ENCODE assay signal across 13 cellular contexts in the genomic region with DNA sequence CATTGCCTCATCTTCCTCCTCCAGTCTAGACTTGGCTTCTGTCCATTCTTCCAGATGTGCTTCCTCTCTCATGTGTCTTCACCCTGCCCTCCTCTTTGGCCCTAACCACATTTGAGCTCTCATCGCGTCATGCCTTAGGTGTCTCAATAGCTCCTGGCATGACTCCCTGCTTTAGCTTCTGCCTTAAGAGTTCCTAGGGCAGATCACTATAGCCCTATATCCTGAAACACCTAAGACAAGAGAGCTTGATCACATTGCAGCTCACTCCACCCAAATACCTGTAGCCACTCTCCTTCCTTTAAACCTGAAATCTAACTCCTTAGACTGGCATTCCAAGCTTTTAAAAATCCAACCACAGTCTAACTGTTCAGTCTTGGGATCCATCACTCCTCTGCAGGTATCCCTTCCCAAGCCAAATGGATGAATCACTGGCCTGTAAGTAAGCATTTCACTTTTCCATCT.
DNase-seq lines count a peak whose midpoint lies in the region; ATAC-seq and TF ChIP-seq lines count a peak whose summit lies in the region.
"Had no signal": no experiment of that assay in that cellular context is flagged by ENCODE, and none has a peak within 500 bp of the region (broad histone marks: within the 10 kb centered on the region; RNA-seq: fewer than 3 reads in every experiment).

No MANE protein-coding gene starts in this region.

- no peak overlapping the region for H3K14ac ChIP-seq in IMR-90 (replicated peaks; ENCODE audit: low read depth, low read length)

- H3K4me1 ChIP-seq in IMR-90 (ENCODE audit: control insufficient read depth, insufficient read depth, low read length) = no peaks in the 10 kb centered on the region; the same call in 1 of the 2 replicates
- H3K4me1 ChIP-seq: spleen had no signal

- H3K9me3 ChIP-seq in IMR-90 (ENCODE audit: control insufficient read depth, insufficient read depth, low read length) = no peaks in the 10 kb centered on the region
- H3K9me3 ChIP-seq: spleen had no signal

- no peak overlapping the region for H4K8ac ChIP-seq in IMR-90 (ENCODE audit: low read depth in 2 of 2, low read length in 2 of 2)

- H3K27me3 Mint-ChIP-seq in WTC11 (ENCODE audit: low read depth) = no peaks in the 10 kb centered on the region
- no peaks in the 10 kb centered on the region for H3K27me3 Mint-ChIP-seq in activated CD8-positive, alpha-beta memory T cell treated with anti-CD3 and anti-CD28 coated beads, Interleukin-2, amount 10 ng/mL, durations not matched to agents 7 days and 5 days
- no peaks in the 10 kb centered on the region for H3K27me3 Mint-ChIP-seq in activated T-helper 2 cell treated with anti-CD3 and anti-CD28 coated beads, Interferon-gamma antibody, Interleukin-2, Interleukin-4, amounts not matched to agents 10 μg/mL and 5 μg/mL and 100 μg/mL, durations not matched to agents 14 hours and 24 hours and 36 hours (ENCODE audit: low read depth)

- POLR2A ChIA-PET in IMR-90 (lab: Charles Lee; ENCODE audit: unreplicated experiment) (no interaction called here), WTC11 (lab: Charles Lee) (no interaction called here)

- no peak overlapping the region for H2BK120ac ChIP-seq in IMR-90 (ENCODE audit: low read depth, low read length)

- CTCF ChIA-PET in IMR-90 (lab: Yijun Ruan, JAX) = interaction anchor here (1.2 kb wide), 1 partner anchor 9 kb away, joined by 3 read pairs; no protein-coding TSS in a partner anchor
- CTCF ChIA-PET in WTC11 (lab: Charles Lee) = no interaction called here
- CTCF ChIA-PET in activated CD8-positive, alpha-beta memory T cell treated with anti-CD3 and anti-CD28 coated beads, Interleukin-2, amount 10 ng/mL, durations not matched to agents 7 days and 5 days (lab: Charles Lee) = no interaction called here

- H4K5ac ChIP-seq in IMR-90 (ENCODE audit: low read depth, low read length) = no peak overlapping the region

- no peak for TF ChIP-seq POLR2A in IMR-90 (IDR thresholded peaks at IDR 0.05; ENCODE audit: low read depth, low read length)

- no peak overlapping the region for H2BK5ac ChIP-seq in IMR-90 (ENCODE audit: low read depth, low read length, poor library complexity, severe bottlenecking)

- 0 out of 2 replicates have a peak overlapping the region, but pooled peaks have one; percentile 31 for H3K27ac Mint-ChIP-seq in WTC11
- no peak overlapping the region for H3K27ac Mint-ChIP-seq in activated CD8-positive, alpha-beta memory T cell treated with anti-CD3 and anti-CD28 coated beads, Interleukin-2, amount 10 ng/mL, durations not matched to agents 7 days and 5 days
- H3K27ac Mint-ChIP-seq in activated T-helper 2 cell treated with anti-CD3 and anti-CD28 coated beads, Interferon-gamma antibody, Interleukin-2, Interleukin-4, amounts not matched to agents 10 μg/mL and 5 μg/mL and 100 μg/mL, durations not matched to agents 14 hours and 24 hours and 36 hours = no peak overlapping the region
- H3K27ac Mint-ChIP-seq: activated naive CD4-positive, alpha-beta T cell treated with anti-CD3 and anti-CD28 coated beads for 36 hours; naive thymus-derived CD8-positive, alpha-beta T cell had no signal

- intact Hi-C loops in IMR-90 (cut with micrococcal nuclease) = no loop called here
- intact Hi-C loops in activated T-helper 2 cell treated with anti-CD3 and anti-CD28 coated beads, Interferon-gamma antibody, Interleukin-2, Interleukin-4, amounts not matched to agents 10 μg/mL and 5 μg/mL and 100 μg/mL, durations not matched to agents 14 hours and 24 hours and 36 hours (cut with micrococcal nuclease) = loop anchor here (10.0 kb wide), 1 partner anchor 280 kb away; no protein-coding TSS in a partner anchor

- H3K4me2 ChIP-seq in IMR-90 (ENCODE audit: low read depth, low read length) = no peak overlapping the region

- H2AFZ ChIP-seq in IMR-90 (replicated peaks; ENCODE audit: low read length, poor library complexity) = no peak overlapping the region

- no peak for TF ChIP-seq RAD21 in IMR-90 (IDR thresholded peaks at IDR 0.05; ENCODE audit: low read length)

- in situ Hi-C loops in IMR-90 (cut with MboI; ENCODE audit: low sequenced_read_pairs) = no loop called here

- ATAC-seq in IMR-90 (ENCODE audit: low read depth) = peak; percentile 81
- peak; percentile 53 for ATAC-seq in WTC11
- no peak for ATAC-seq in activated CD8-positive, alpha-beta memory T cell treated with anti-CD3 and anti-CD28 coated beads, Interleukin-2, amount 10 ng/mL, durations not matched to agents 7 days and 5 days
- ATAC-seq: naive thymus-derived CD8-positive, alpha-beta T cell had no signal

- WGBS in IMR-90 (ENCODE audit: extremely low coverage in 2 of 2, insufficient read length in 1 of 2), 2 experiments = 50% methylated on average over 2 of the region's 2 CpGs; no CpG with 5 or more reads in 1 of the 2 experiments

- H2AK9ac ChIP-seq in IMR-90 (replicated peaks; ENCODE audit: low read depth, low read length, poor library complexity) = no peak overlapping the region

- H3K9me3 Mint-ChIP-seq in WTC11 = no peaks in the 10 kb centered on the region
- no peaks in the 10 kb centered on the region for H3K9me3 Mint-ChIP-seq in activated CD8-positive, alpha-beta memory T cell treated with anti-CD3 and anti-CD28 coated beads, Interleukin-2, amount 10 ng/mL, durations not matched to agents 7 days and 5 days (ENCODE audit: low read depth)
- H3K9me3 Mint-ChIP-seq in activated T-helper 2 cell treated with anti-CD3 and anti-CD28 coated beads, Interferon-gamma antibody, Interleukin-2, Interleukin-4, amounts not matched to agents 10 μg/mL and 5 μg/mL and 100 μg/mL, durations not matched to agents 14 hours and 24 hours and 36 hours = peaks cover 4% of the 10 kb centered on the region
- H3K9me3 Mint-ChIP-seq: activated naive CD4-positive, alpha-beta T cell treated with anti-CD3 and anti-CD28 coated beads for 36 hours had no signal

- H3K4me3 ChIP-seq in IMR-90 (ENCODE audit: insufficient read depth, low read depth, low read length) = no peak overlapping the region
- H3K4me3 ChIP-seq: spleen had no signal

- no peak overlapping the region for H3K27ac ChIP-seq in IMR-90 (ENCODE audit: insufficient read depth, low read length)
- H3K27ac ChIP-seq: spleen, VCaP had no signal

- no peak overlapping the region for H3K4ac ChIP-seq in IMR-90 (ENCODE audit: low read depth, low read length)

- dilution Hi-C loops in IMR-90 (cut with HindIII; ENCODE audit: low sequenced_read_pairs, unreplicated experiment) = no loop called here

- H2BK15ac ChIP-seq in IMR-90 (ENCODE audit: low read depth, low read length) = no peak overlapping the region

- no peak overlapping the region for H3K4me3 Mint-ChIP-seq in WTC11
- no peak overlapping the region for H3K4me3 Mint-ChIP-seq in activated CD8-positive, alpha-beta memory T cell treated with anti-CD3 and anti-CD28 coated beads, Interleukin-2, amount 10 ng/mL, durations not matched to agents 7 days and 5 days
- H3K4me3 Mint-ChIP-seq in activated T-helper 2 cell treated with anti-CD3 and anti-CD28 coated beads, Interferon-gamma antibody, Interleukin-2, Interleukin-4, amounts not matched to agents 10 μg/mL and 5 μg/mL and 100 μg/mL, durations not matched to agents 14 hours and 24 hours and 36 hours (ENCODE audit: low read depth) = no peak overlapping the region
- H3K4me3 Mint-ChIP-seq: activated naive CD4-positive, alpha-beta T cell treated with anti-CD3 and anti-CD28 coated beads for 36 hours; naive thymus-derived CD8-positive, alpha-beta T cell had no signal

- no TSS peak for BruUV-seq in IMR-90 (replicated peaks; lab: Mats Ljungman, UMichigan)

- H3K4me1 Mint-ChIP-seq in WTC11 = peaks cover 25% of the 10 kb centered on the region
- H3K4me1 Mint-ChIP-seq in activated CD8-positive, alpha-beta memory T cell treated with anti-CD3 and anti-CD28 coated beads, Interleukin-2, amount 10 ng/mL, durations not matched to agents 7 days and 5 days = no peaks in the 10 kb centered on the region
- peaks cover 14% of the 10 kb centered on the region for H3K4me1 Mint-ChIP-seq in activated T-helper 2 cell treated with anti-CD3 and anti-CD28 coated beads, Interferon-gamma antibody, Interleukin-2, Interleukin-4, amounts not matched to agents 10 μg/mL and 5 μg/mL and 100 μg/mL, durations not matched to agents 14 hours and 24 hours and 36 hours (ENCODE audit: low read depth)

- H3K23ac ChIP-seq in IMR-90 (ENCODE audit: low read depth, low read length) = no peak overlapping the region

- no peaks in the 10 kb centered on the region for H3K27me3 ChIP-seq in IMR-90 (ENCODE audit: control insufficient read depth, insufficient read depth, low read length)
- H3K27me3 ChIP-seq: spleen had no signal

- H3K9ac ChIP-seq in IMR-90 (ENCODE audit: low read depth, low read length) = no peak overlapping the region

- no peaks in the 10 kb centered on the region for H3K36me3 ChIP-seq in IMR-90 (ENCODE audit: control insufficient read depth, insufficient read depth, low read length)
- H3K36me3 ChIP-seq: spleen had no signal

- no peak for TF ChIP-seq CTCF in IMR-90 (conservative IDR thresholded peaks at IDR 0.05; ENCODE audit: low read depth, low read length)
- TF ChIP-seq CTCF in WTC11 (IDR thresholded peaks at IDR 0.05) = no peak

- H4K20me1 ChIP-seq in IMR-90 (ENCODE audit: insufficient read depth, low read length) = no peaks in the 10 kb centered on the region

- DNase-seq in Daoy (ENCODE audit: low read depth) (peak; percentile 69), IMR-90 (peak; percentile 95), WTC11 (ENCODE audit: low spot score) (no peak), kidney glomerular epithelial cell (lab: John Stamatoyannopoulos, UW) (peak; percentile 10), NAMALWA (ENCODE audit: low spot score) (no peak)
- no peak for DNase-seq in activated naive CD4-positive, alpha-beta T cell (lab: John Stamatoyannopoulos, UW)
- DNase-seq in activated CD8-positive, alpha-beta memory T cell treated with anti-CD3 and anti-CD28 coated beads, Interleukin-2, amount 10 ng/mL, durations not matched to agents 7 days and 5 days = no peak
- no peak for DNase-seq in activated T-helper 2 cell treated with anti-CD3 and anti-CD28 coated beads, Interferon-gamma antibody, Interleukin-2, Interleukin-4, amounts not matched to agents 10 μg/mL and 5 μg/mL and 100 μg/mL, durations not matched to agents 14 hours and 24 hours and 36 hours (ENCODE audit: low spot score)
- DNase-seq: activated naive CD4-positive, alpha-beta T cell treated with anti-CD3 and anti-CD28 coated beads for 36 hours; naive thymus-derived CD8-positive, alpha-beta T cell; NCI-H1092; spleen had no signal

- H2AK5ac ChIP-seq in IMR-90 (ENCODE audit: low read depth, low read length) = no peak overlapping the region

- no peak overlapping the region for H3K18ac ChIP-seq in IMR-90 (ENCODE audit: low read depth, low read length)

- H3K79me1 ChIP-seq in IMR-90 (ENCODE audit: low read depth in 1 of 2, low read length in 2 of 2) = no peaks in the 10 kb centered on the region

- no peaks in the 10 kb centered on the region for H3K36me3 Mint-ChIP-seq in WTC11
- H3K36me3 Mint-ChIP-seq in activated CD8-positive, alpha-beta memory T cell treated with anti-CD3 and anti-CD28 coated beads, Interleukin-2, amount 10 ng/mL, durations not matched to agents 7 days and 5 days = no peaks in the 10 kb centered on the region
- H3K36me3 Mint-ChIP-seq in activated T-helper 2 cell treated with anti-CD3 and anti-CD28 coated beads, Interferon-gamma antibody, Interleukin-2, Interleukin-4, amounts not matched to agents 10 μg/mL and 5 μg/mL and 100 μg/mL, durations not matched to agents 14 hours and 24 hours and 36 hours (ENCODE audit: low read depth) = no peaks in the 10 kb centered on the region

- H3K9me1 ChIP-seq in IMR-90 (ENCODE audit: insufficient read depth, low read length) = no peaks in the 10 kb centered on the region

- H2BK20ac ChIP-seq in IMR-90 (ENCODE audit: low read depth, low read length) = no peak overlapping the region

- H4K91ac ChIP-seq in IMR-90 (ENCODE audit: insufficient read depth, low read depth, low read length) = no peak overlapping the region

- H3K56ac ChIP-seq in IMR-90 (ENCODE audit: extremely low read depth, insufficient read depth, low read length) = no peak overlapping the region

Comparison
In these comparisons a context has a peak if more than half of its experiments do, and no peak if none do; other contexts are left out.
1. DNase-seq: peak in Daoy (single experiment), IMR-90 (single experiment) and kidney glomerular epithelial cell (single experiment); none in WTC11 (single experiment), NAMALWA (single experiment), activated naive CD4-positive, alpha-beta T cell (0 of 4), activated CD8-positive, alpha-beta memory T cell treated with anti-CD3 and anti-CD28 coated beads, Interleukin-2, amount 10 ng/mL, durations not matched to agents 7 days and 5 days (single experiment) and activated T-helper 2 cell treated with anti-CD3 and anti-CD28 coated beads, Interferon-gamma antibody, Interleukin-2, Interleukin-4, amounts not matched to agents 10 μg/mL and 5 μg/mL and 100 μg/mL, durations not matched to agents 14 hours and 24 hours and 36 hours (single experiment).